Comparison of ENCODE assay signal across 8 cellular contexts in the genomic region with DNA sequence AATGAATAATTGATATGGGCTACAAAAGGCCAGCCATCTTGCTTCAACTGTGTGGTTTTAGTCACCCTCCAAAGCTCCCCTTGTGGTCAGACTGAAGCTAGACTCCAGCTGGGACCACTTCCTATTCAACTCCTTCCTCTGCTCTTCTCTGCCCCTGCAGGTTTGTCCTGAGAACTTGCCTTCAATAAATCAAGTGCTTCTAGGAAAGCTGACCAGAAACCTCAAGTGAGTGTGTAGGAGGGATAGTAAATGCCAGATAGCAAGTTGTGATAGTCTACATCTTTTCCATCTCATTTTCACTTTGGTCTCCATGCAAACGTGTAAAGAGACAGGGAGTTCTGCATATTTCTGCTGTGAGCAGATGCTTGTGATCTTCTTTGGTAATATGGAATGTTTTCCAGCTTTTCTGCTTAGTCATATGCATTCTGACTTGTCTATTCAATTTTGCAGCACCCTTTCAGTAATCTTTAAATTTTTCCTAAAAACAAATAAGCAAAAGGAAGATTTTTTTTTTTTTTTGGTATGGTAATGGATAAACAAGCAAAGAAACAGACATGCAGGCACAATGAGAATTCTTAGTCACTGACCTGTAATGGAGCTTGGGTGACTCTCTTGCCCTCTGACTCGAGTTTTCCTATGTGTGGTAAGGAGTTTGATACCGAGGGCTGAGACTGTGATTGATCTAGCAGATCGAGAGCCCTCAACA.
DNase-seq lines count a peak whose midpoint lies in the region; ATAC-seq, FAIRE-seq and TF ChIP-seq lines count a peak whose summit lies in the region.

No MANE protein-coding gene starts in this region.

- POLR2A ChIA-PET in HepG2 (lab: Yijun Ruan, JAX) (no interaction called here), PC-9 (lab: Charles Lee; ENCODE audit: unreplicated experiment) (no interaction called here)

- no peak for TF ChIP-seq RAD21 in HepG2 (CRISPR knock-in tag; IDR thresholded peaks at IDR 0.05)

- no peaks in the 10 kb centered on the region for H3K36me3 ChIP-seq in HepG2 (replicated peaks in 1 of 2; ENCODE audit: control insufficient read depth in 1 of 2, insufficient read depth in 2 of 2, low read length in 2 of 2)
- no peaks in the 10 kb centered on the region for H3K36me3 ChIP-seq in right lobe of liver
- H3K36me3 ChIP-seq in PC-9 (ENCODE audit: low read depth), result no peaks in the 10 kb centered on the region
- H3K36me3 ChIP-seq in sigmoid colon, result no peaks in the 10 kb centered on the region

- BruUV-seq in HepG2 (replicated peaks; lab: Mats Ljungman, UMichigan), result no TSS peak
- no TSS peak for BruUV-seq in PC-9 (replicated peaks; lab: Mats Ljungman, UMichigan)

- H3K4me1 ChIP-seq in HepG2 (ENCODE audit: insufficient read depth, low read length), result no peaks in the 10 kb centered on the region
- no peaks in the 10 kb centered on the region for H3K4me1 ChIP-seq in right lobe of liver
- no peaks in the 10 kb centered on the region for H3K4me1 ChIP-seq in PC-9 (replicated peaks; ENCODE audit: insufficient read depth)
- H3K4me1 ChIP-seq in sigmoid colon, result peaks cover 0 to 24% (median 3%) of the 10 kb centered on the region in 4 donors

- TF ChIP-seq POLR2A in HepG2 (IDR thresholded peaks at IDR 0.05; ENCODE audit: insufficient read depth in 1 of 2, low read depth in 2 of 2, low read length in 2 of 2) (no peak), right lobe of liver (IDR thresholded peaks at IDR 0.05) (no peak), sigmoid colon (IDR thresholded peaks at IDR 0.05) (no peak)

- H3K9me3 Mint-ChIP-seq in activated T-cell treated with anti-CD3 and anti-CD28 coated beads, Interleukin-2, amount 50 U/mL, for 72 hours, result peaks cover 7 to 13% of the 10 kb centered on the region in 2 donors

- CTCF ChIA-PET in HepG2 (lab: Yijun Ruan, JAX; ENCODE audit: low intra/inter-chr PET ratio, low total read pairs), result no interaction called here
- CTCF ChIA-PET in PC-9 (lab: Charles Lee), result interaction anchor here (0.6 kb wide), 1 partner anchor 167 kb away, joined by 3 read pairs; no protein-coding TSS in a partner anchor

- H3K27ac Mint-ChIP-seq in activated T-cell treated with anti-CD3 and anti-CD28 coated beads, Interleukin-2, amount 50 U/mL, for 72 hours, result no peak overlapping the region

- no peaks in the 10 kb centered on the region for H3K9me2 ChIP-seq in PC-9 (ENCODE audit: insufficient read depth)

- H3K4me1 Mint-ChIP-seq in activated T-cell treated with anti-CD3 and anti-CD28 coated beads, Interleukin-2, amount 50 U/mL, for 72 hours (ENCODE audit: low read depth), result peaks cover 4% of the 10 kb centered on the region

- no peak overlapping the region for H3K9ac ChIP-seq in HepG2 (ENCODE audit: insufficient read depth, low read depth, low read length)

- no peak overlapping the region for H3K4me3 Mint-ChIP-seq in activated T-cell treated with anti-CD3 and anti-CD28 coated beads, Interleukin-2, amount 50 U/mL, for 72 hours

- no peaks in the 10 kb centered on the region for H3K27me3 Mint-ChIP-seq in activated T-cell treated with anti-CD3 and anti-CD28 coated beads, Interleukin-2, amount 50 U/mL, for 72 hours (ENCODE audit: low read depth)

- no peaks in the 10 kb centered on the region for H3K36me3 Mint-ChIP-seq in activated T-cell treated with anti-CD3 and anti-CD28 coated beads, Interleukin-2, amount 50 U/mL, for 72 hours (ENCODE audit: insufficient read depth in 2 of 2)

- no peaks in the 10 kb centered on the region for H4K20me1 ChIP-seq in HepG2 (ENCODE audit: insufficient read depth, low read length)
- no peaks in the 10 kb centered on the region for H4K20me1 ChIP-seq in PC-9 (ENCODE audit: insufficient read depth)

- no peaks in the 10 kb centered on the region for H3F3A ChIP-seq in PC-9 (ENCODE audit: insufficient read depth, low read depth)

- TF ChIP-seq EP300 in HepG2 (IDR thresholded peaks at IDR 0.05; ENCODE audit: low read depth in 2 of 2, low read length in 2 of 2), result no peak
- no peak for TF ChIP-seq EP300 in HepG2 (CRISPR knock-in tag; IDR thresholded peaks at IDR 0.05; ENCODE audit: borderline replicate concordance)
- TF ChIP-seq EP300 in sigmoid colon (IDR thresholded peaks at IDR 0.05), result no peak

- no peaks in the 10 kb centered on the region for H3K27me3 ChIP-seq in HepG2 (ENCODE audit: control insufficient read depth in 1 of 2, insufficient read depth in 2 of 2, low read length in 2 of 2)
- no peaks in the 10 kb centered on the region for H3K27me3 ChIP-seq in right lobe of liver
- H3K27me3 ChIP-seq in PC-9 (ENCODE audit: insufficient read depth, low read depth), result no peaks in the 10 kb centered on the region
- H3K27me3 ChIP-seq in sigmoid colon, result no peaks in the 10 kb centered on the region

- H3K4me2 ChIP-seq in HepG2 (ENCODE audit: low read depth, low read length) (no peak overlapping the region), PC-9 (no peak overlapping the region)

- H2AFZ ChIP-seq in HepG2 (ENCODE audit: low read length) (no peak overlapping the region), PC-9 (no peak overlapping the region)

- intact Hi-C loops in HepG2 (cut with micrococcal nuclease; ENCODE audit: unreplicated experiment) (no loop called here), right lobe of liver (cut with DNase I) (no loop called here), PC-9 (cut with micrococcal nuclease; ENCODE audit: unreplicated experiment) (loop anchor here (1.0 kb wide), 1 partner anchor 175 kb away; no protein-coding TSS in a partner anchor), sigmoid colon (cut with DNase I) (no loop called here)

- DNase-seq in HepG2 (ENCODE audit: low spot score) (peak; percentile 62), right lobe of liver (no peak), PC-9 (peak; percentile 12 to 59), fibroblast of peridontal ligament (ENCODE audit: extremely low read depth) (peak; percentile 82), sigmoid colon (no peak)
- DNase-seq in activated CD8-positive, alpha-beta memory T cell treated with anti-CD3 and anti-CD28 coated beads, Interleukin-2, amount 50 U/mL, for 4 hours, result no peak
- DNase-seq in activated T-cell treated with anti-CD3 and anti-CD28 coated beads, Interleukin-2, amount 50 U/mL, for 72 hours, result no peak

- 4% methylated on average over 4 of the region's 4 CpGs for WGBS in HepG2 (ENCODE audit: low lambda C conversion rate)
- 53% methylated on average over 4 of the region's 4 CpGs for WGBS in right lobe of liver (ENCODE audit: insufficient coverage, low coverage, low lambda C conversion rate, missing lambda C conversion rate)
- 54 to 58% methylated on average over 4 of the region's 4 CpGs for WGBS in sigmoid colon, 2 donors

- H3K4me3 ChIP-seq in HepG2 (replicated peaks in 1 of 3; ENCODE audit: insufficient read depth in 1 of 3, low read depth in 2 of 3, low read length in 3 of 3) (no peak overlapping the region), right lobe of liver (no peak overlapping the region), PC-9 (no peak overlapping the region), sigmoid colon (no peak overlapping the region)

- H3K27ac ChIP-seq in HepG2 (ENCODE audit: extremely low read length, insufficient read depth, low read length) (no peak overlapping the region), right lobe of liver (no peak overlapping the region), PC-9 (no peak overlapping the region), sigmoid colon (peak overlapping the region in 1 of 4 donors; percentile 18)

- in situ Hi-C loops in HepG2 (cut with HindIII; ENCODE audit: extremely low pct_ligation_motif_present, low pct_unique_long_range_greater_than_20kb), result no loop called here

- H3K9me3 ChIP-seq in HepG2 (ENCODE audit: low read length) (no peaks in the 10 kb centered on the region), right lobe of liver (no peaks in the 10 kb centered on the region), PC-9 (ENCODE audit: insufficient read depth, low read depth) (no peaks in the 10 kb centered on the region), sigmoid colon (no peaks in the 10 kb centered on the region)

- H3K79me2 ChIP-seq in HepG2 (ENCODE audit: insufficient read depth, low read length), result no peaks in the 10 kb centered on the region
- no peaks in the 10 kb centered on the region for H3K79me2 ChIP-seq in PC-9 (ENCODE audit: low read depth)

- peak; percentile 99 for ATAC-seq in HepG2
- no peak for ATAC-seq in right lobe of liver
- no peak for ATAC-seq in activated T-cell treated with anti-CD3 and anti-CD28 coated beads, Interleukin-2, amount 50 U/mL, for 72 hours (replicated peaks in 1 of 2)
- no peak for ATAC-seq in GM21528 (IDR thresholded peaks at IDR 0.05; ENCODE audit: low FRiP score, unreplicated experiment)

- FAIRE-seq in HepG2 (lab: Jason Lieb, UNC), result peak; percentile 86

- TF ChIP-seq CTCF in HepG2 (CRISPR knock-in tag; IDR thresholded peaks at IDR 0.05), result 0 out of 2 replicates have a peak, but pooled peaks have one; percentile 10
- no peak for TF ChIP-seq CTCF in right lobe of liver (IDR thresholded peaks at IDR 0.05)
- peak; percentile 55; the same call in 1 of the 2 replicates for TF ChIP-seq CTCF in PC-9 (conservative IDR thresholded peaks at IDR 0.05)
- TF ChIP-seq CTCF in sigmoid colon (IDR thresholded peaks at IDR 0.05), result no peak

TF ChIP-seq in HepG2, 621 proteins besides CTCF, POLR2A, EP300 and RAD21 (continues in another document):
- no peak for TF ChIP-seq ZNF883 (CRISPR knock-in tag; IDR thresholded peaks at IDR 0.05; ENCODE audit: not compliant biosample characterization)
- TF ChIP-seq, protein P1, sequence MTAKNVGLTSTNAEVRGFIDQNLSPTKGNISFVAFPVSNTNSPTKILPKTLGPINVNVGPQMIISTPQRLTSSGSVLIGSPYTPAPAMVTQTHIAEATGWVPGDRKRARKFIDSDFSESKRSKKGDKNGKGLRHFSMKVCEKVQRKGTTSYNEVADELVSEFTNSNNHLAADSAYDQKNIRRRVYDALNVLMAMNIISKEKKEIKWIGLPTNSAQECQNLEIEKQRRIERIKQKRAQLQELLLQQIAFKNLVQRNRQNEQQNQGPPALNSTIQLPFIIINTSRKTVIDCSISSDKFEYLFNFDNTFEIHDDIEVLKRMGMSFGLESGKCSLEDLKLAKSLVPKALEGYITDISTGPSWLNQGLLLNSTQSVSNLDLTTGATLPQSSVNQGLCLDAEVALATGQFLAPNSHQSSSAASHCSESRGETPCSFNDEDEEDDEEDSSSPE (CRISPR knock-in tag; IDR thresholded peaks at IDR 0.05), result no peak
- TF ChIP-seq TRIM24 (CRISPR knock-in tag; IDR thresholded peaks at IDR 0.05), result no peak

Comparison
In these comparisons a context has a peak if more than half of its experiments do, and no peak if none do; other contexts are left out.
1. DNase-seq: peak in HepG2 (single experiment), PC-9 (2 of 2) and fibroblast of peridontal ligament (single experiment); none in right lobe of liver (0 of 3), activated CD8-positive, alpha-beta memory T cell treated with anti-CD3 and anti-CD28 coated beads, Interleukin-2, amount 50 U/mL, for 4 hours (single experiment), activated T-cell treated with anti-CD3 and anti-CD28 coated beads, Interleukin-2, amount 50 U/mL, for 72 hours (0 of 2) and sigmoid colon (single experiment).
2. CTCF ChIP-seq: peak in HepG2 (single experiment) and PC-9 (single experiment); none in right lobe of liver (0 of 4) and sigmoid colon (0 of 4).